ENCODE assay signal across 34 cellular contexts in genomic region chr5:118336468-118336867, GRCh38.
"Had no signal": no experiment of that assay in that cellular context is flagged by ENCODE, and none has a peak within 500 bp of the region (broad histone marks: within the 10 kb centered on the region; RNA-seq: fewer than 3 reads in every experiment).

No MANE protein-coding gene starts in this region.

- DNase-seq: activated B cell treated with CpG ODN at 0.5 μM for 24 hours; activated CD4-positive, alpha-beta memory T cell treated with anti-CD3 and anti-CD28 coated beads for 36 hours; activated CD4-positive, alpha-beta T cell treated with anti-CD3 and anti-CD28 coated beads for 4 hours; activated CD4-positive, alpha-beta T cell treated with anti-CD3 and anti-CD28 coated beads, Interleukin-2, amount 10 ng/mL, durations not matched to agents 24 days and 14 days; activated CD4-positive, alpha-beta T cell treated with anti-CD3 and anti-CD28 coated beads, Interleukin-2, amount 50 U/mL, for 1 hour; activated CD4-positive, alpha-beta T cell treated with anti-CD3 and anti-CD28 coated beads, Interleukin-2, amount 50 U/mL, for 4 hours; activated CD4-positive, CD25-positive, alpha-beta regulatory T cell treated with anti-CD3 and anti-CD28 coated beads, Interleukin-2, amount 50 U/mL, for 72 hours; activated CD8-positive, alpha-beta memory T cell treated with anti-CD3 and anti-CD28 coated beads, Interleukin-2, amount 50 U/mL, for 4 hours; activated CD8-positive, alpha-beta T cell treated with anti-CD3 and anti-CD28 coated beads for 36 hours; activated effector memory CD4-positive, alpha-beta T cell treated with anti-CD3 and anti-CD28 coated beads, Interleukin-2, amount 50 U/mL, for 16 hours; activated gamma-delta T cell treated with Interleukin-2 at 50 U/mL for 16 hours; activated naive CD4-positive, alpha-beta T cell; activated naive CD4-positive, alpha-beta T cell treated with anti-CD3 and anti-CD28 coated beads for 36 hours; activated naive CD4-positive, alpha-beta T cell treated with anti-CD3 and anti-CD28 coated beads, Interleukin-2, amount 50 U/mL, for 16 hours; activated naive CD8-positive, alpha-beta T cell treated with anti-CD3 and anti-CD28 coated beads for 36 hours; activated T-cell treated with anti-CD3 and anti-CD28 coated beads for 4 hours; activated T-cell treated with anti-CD3 and anti-CD28 coated beads, Interleukin-2, amount 50 U/mL, for 1 hour; activated T-cell treated with anti-CD3 and anti-CD28 coated beads, Interleukin-2, amount 50 U/mL, for 4 hours; activated T-cell treated with anti-CD3 and anti-CD28 coated beads, Interleukin-2, amount 50 U/mL, for 72 hours; adrenal gland; amniotic stem cell; aorta; body of pancreas; brain microvascular endothelial cell; central memory CD4-positive, alpha-beta T cell; T-helper 1 cell; T-helper 2 cell; T-helper 9 cell had no signal

- ATAC-seq: activated CD8-positive, alpha-beta T cell treated with anti-CD3 and anti-CD28 coated beads for 36 hours; activated naive CD4-positive, alpha-beta T cell treated with anti-CD3 and anti-CD28 coated beads, Interleukin-2, amount 50 U/mL, for 72 hours; activated T-cell treated with anti-CD3 and anti-CD28 coated beads, Interleukin-2, amount 50 U/mL, for 4 hours; activated T-cell treated with anti-CD3 and anti-CD28 coated beads, Interleukin-2, amount 50 U/mL, for 72 hours; activated T-helper 17 cell treated with anti-CD3 and anti-CD28 coated beads, Interleukin-2, amount 50 U/mL, for 72 hours; body of pancreas had no signal

- H3K4me1 ChIP-seq: adrenal gland, body of pancreas, breast epithelium had no signal

- H3K4me3 ChIP-seq: adrenal gland, body of pancreas, breast epithelium had no signal

- H3K9me3 ChIP-seq: body of pancreas, breast epithelium had no signal

- H3K36me3 ChIP-seq: adrenal gland, brain microvascular endothelial cell, breast epithelium had no signal

- FAIRE-seq: astrocyte, TTC549 had no signal

- H3K27ac ChIP-seq: adrenal gland, body of pancreas, brain microvascular endothelial cell, breast epithelium, VCaP had no signal

- H3K27me3 ChIP-seq: adrenal gland, body of pancreas, brain microvascular endothelial cell, breast epithelium had no signal
